8 cellular contexts compared by ENCODE assay signal in genomic region chr10:101354584-101355070, GRCh38. TPM values are rescaled to one million over a fixed set of nuclear protein-coding genes. Genes with fewer than 3 reads are reported as not detected.
A peak's percentile ranks its signal among the peaks of the same experiment; 100 is the strongest.
DNase-seq lines count a peak whose midpoint lies in the region; ATAC-seq, FAIRE-seq and TF ChIP-seq lines count a peak whose summit lies in the region.

No MANE protein-coding gene starts in this region.

- H3K27me3 ChIP-seq in OCI-LY3 (ENCODE audit: low read depth, low read length): no peaks in the 10 kb centered on the region
- H3K27me3 ChIP-seq in H1 (replicated peaks in 1 of 4; ENCODE audit: control insufficient read depth in 3 of 4, extremely low read depth in 1 of 4, insufficient read depth in 3 of 4, low read length in 3 of 4): no peaks in the 10 kb centered on the region

- no peak overlapping the region for H3K4ac ChIP-seq in H1 (replicated peaks; ENCODE audit: insufficient read length, low read depth, low read length)

- H3K4me3 ChIP-seq in OCI-LY3 (ENCODE audit: low read length) (peak overlapping the region; percentile 93), H1 (ENCODE audit: extremely low read depth in 1 of 4, insufficient read depth in 2 of 4, low read depth in 3 of 4, low read length in 4 of 4) (peak overlapping the region; percentile 83 to 92 (median 89))

- POLR2A ChIA-PET in H1 (lab: Charles Lee; ENCODE audit: partially characterized antibody): interaction anchor here (0.8 to 1.6 kb wide), 8 partner anchors 15 to 69 kb away, joined by 3 to 8 read pairs (median 4); no protein-coding TSS in a partner anchor
- POLR2A ChIA-PET in naive thymus-derived CD8-positive, alpha-beta T cell (lab: Charles Lee): interaction anchor here (0.6 to 1.5 kb wide), 2 partner anchors 8 to 398 kb away, joined by 3 to 5 read pairs; no protein-coding TSS in a partner anchor

- H3K9me3 ChIP-seq in OCI-LY3 (ENCODE audit: insufficient read depth, low read length) (no peaks in the 10 kb centered on the region), H1 (ENCODE audit: insufficient read depth in 2 of 2, low read depth in 1 of 2, low read length in 1 of 2) (no peaks in the 10 kb centered on the region)

- peak overlapping the region; percentile 62 for H3K56ac ChIP-seq in H1 (replicated peaks; ENCODE audit: insufficient read length, low read depth, low read length)

- peak in 1 of 2 experiments; percentile 5; a peak in 1 of 4 replicates for TF ChIP-seq RAD21 in H1 (IDR thresholded peaks at IDR 0.05 in 1 of 2, conservative IDR thresholded peaks at IDR 0.05 in 1 of 2; ENCODE audit: low read depth in 2 of 2, low read length in 2 of 2)

- H3K79me2 ChIP-seq in OCI-LY3 (ENCODE audit: low read length): peaks cover 8% of the 10 kb centered on the region
- H3K79me2 ChIP-seq in H1 (ENCODE audit: control insufficient read depth in 1 of 2, insufficient read depth in 2 of 2, low read length in 2 of 2): peaks cover 0 to 10% of the 10 kb centered on the region in 2 experiments; a peak in 2 of 4 replicates

- peak overlapping the region; percentile 84 for H3K4me2 ChIP-seq in OCI-LY3 (ENCODE audit: low read length)
- H3K4me2 ChIP-seq in H1 (ENCODE audit: insufficient read depth in 1 of 2, low read depth in 2 of 2, low read length in 2 of 2): peak overlapping the region; percentile 82 to 91

- H3K23ac ChIP-seq in H1 (ENCODE audit: insufficient read length): no peak overlapping the region

- H4K5ac ChIP-seq in H1 (ENCODE audit: insufficient read length, low read depth, low read length): peak overlapping the region; percentile 72

- H2AK5ac ChIP-seq in H1 (ENCODE audit: low read depth, low read length): no peak overlapping the region

- H3K27ac ChIP-seq in OCI-LY3 (ENCODE audit: low read length) (no peak overlapping the region; the same call in 1 of the 2 replicates), H1 (ENCODE audit: low read depth, low read length) (peak overlapping the region; percentile 64; the same call in 1 of the 2 replicates)

- no peak overlapping the region for H4K91ac ChIP-seq in H1 (replicated peaks; ENCODE audit: insufficient read length, low read length)

- H3K14ac ChIP-seq in H1 (ENCODE audit: insufficient read length): no peak overlapping the region

- H2AFZ ChIP-seq in OCI-LY3 (ENCODE audit: low read depth, low read length) (peak overlapping the region; percentile 63; the same call in 1 of the 2 replicates), H1 (ENCODE audit: low read length) (peak overlapping the region; percentile 18; the same call in 1 of the 2 replicates)

- H4K8ac ChIP-seq in H1 (ENCODE audit: extremely low read depth, insufficient read depth, low read length): no peak overlapping the region

- no peaks in the 10 kb centered on the region for H3K79me1 ChIP-seq in H1 (ENCODE audit: low read depth, low read length)

- H2BK15ac ChIP-seq in H1 (ENCODE audit: low read length): no peak overlapping the region

- H3K36me3 ChIP-seq in OCI-LY3 (replicated peaks; ENCODE audit: low read depth, low read length) (no peaks in the 10 kb centered on the region), H1 (ENCODE audit: control insufficient read depth in 2 of 4, insufficient read depth in 4 of 4, low read length in 3 of 4) (no peaks in the 10 kb centered on the region)

- peaks cover 0 to 8% (median 0%) of the 10 kb centered on the region in 3 donors for H3K36me3 Mint-ChIP-seq in naive thymus-derived CD8-positive, alpha-beta T cell

- peak in 1 of 2 donors; percentile 10 for ATAC-seq in naive thymus-derived CD8-positive, alpha-beta T cell

- TF ChIP-seq POLR2A in H1 (IDR thresholded peaks at IDR 0.05; ENCODE audit: control extremely low read depth in 1 of 2, low read depth in 2 of 2, low read length in 2 of 2): no peak

- H3K27me3 Mint-ChIP-seq in naive thymus-derived CD8-positive, alpha-beta T cell: peaks cover 3 to 22% (median 9%) of the 10 kb centered on the region in 5 donors

- peak overlapping the region; percentile 94 to 100 (median 98) for H3K4me3 Mint-ChIP-seq in naive thymus-derived CD8-positive, alpha-beta T cell

- H2BK12ac ChIP-seq in H1 (ENCODE audit: low read depth, low read length): no peak overlapping the region

- TF ChIP-seq CTCF in OCI-LY3 (IDR thresholded peaks at IDR 0.05; ENCODE audit: low read depth, low read length) (no peak), H1 (IDR thresholded peaks at IDR 0.05; ENCODE audit: control extremely low read depth in 1 of 3, insufficient read depth in 1 of 3, low read depth in 1 of 3, low read length in 3 of 3) (no peak)

- DNase-seq in DMS153 treated with DMSO at 0.1 percent for 48 hours (lab: John Stamatoyannopoulos, UW; ENCODE audit: unreplicated experiment): peak; percentile 20
- no peak for DNase-seq in DMS153 (lab: John Stamatoyannopoulos, UW)
- DNase-seq in H1 (ENCODE audit: low read depth in 1 of 2, low spot score in 2 of 2): no peak
- no peak for DNase-seq in naive thymus-derived CD8-positive, alpha-beta T cell
- DNase-seq in NOMO-1 treated with DMSO at 0.1 percent for 48 hours (lab: John Stamatoyannopoulos, UW; ENCODE audit: unreplicated experiment): no peak
- no peak for DNase-seq in NOMO-1 treated with dmso at 0.1 percent for 144 hours (lab: John Stamatoyannopoulos, UW; ENCODE audit: unreplicated experiment)
- DNase-seq in kidney glomerular epithelial cell (lab: John Stamatoyannopoulos, UW): no peak

- H3K4me1 ChIP-seq in OCI-LY3 (ENCODE audit: low read length) (peaks cover 9% of the 10 kb centered on the region), H1 (replicated peaks in 1 of 4; ENCODE audit: control insufficient read depth in 3 of 4, insufficient read depth in 4 of 4, low read length in 3 of 4) (peaks cover 0 to 4% (median 2%) of the 10 kb centered on the region in 4 experiments; a peak in 2 of 7 replicates)

- peaks cover 20 to 43% (median 35%) of the 10 kb centered on the region in 4 donors for H3K4me1 Mint-ChIP-seq in naive thymus-derived CD8-positive, alpha-beta T cell

- no peak for FAIRE-seq in H1 (lab: Jason Lieb, UNC)

- H3K18ac ChIP-seq in H1 (ENCODE audit: extremely low read depth, low read length): no peak overlapping the region; the same call in 1 of the 2 replicates

- H2BK5ac ChIP-seq in H1 (ENCODE audit: low read depth, low read length): 0 out of 2 replicates have a peak overlapping the region, but pooled peaks have one; percentile 3

- H4K20me1 ChIP-seq in OCI-LY3 (ENCODE audit: insufficient read depth, low read length): no peaks in the 10 kb centered on the region
- H4K20me1 ChIP-seq in H1 (replicated peaks in 1 of 2; ENCODE audit: control insufficient read depth in 1 of 2, insufficient read depth in 2 of 2, low read length in 2 of 2): no peaks in the 10 kb centered on the region

- 3% methylated on average over 8 of the region's 9 CpGs; no CpG with 5 or more reads in 1 of the 2 experiments for WGBS in H1 (ENCODE audit: extremely low coverage in 1 of 2, insufficient coverage in 1 of 2, insufficient read length in 1 of 2, insufficient replicate concordance in 2 of 2, low coverage in 1 of 2, low lambda C conversion rate in 2 of 2, missing lambda C conversion rate in 1 of 2), 2 experiments

- no peaks in the 10 kb centered on the region for H3K9me3 Mint-ChIP-seq in naive thymus-derived CD8-positive, alpha-beta T cell

- no peak overlapping the region for H2BK20ac ChIP-seq in H1 (ENCODE audit: low read length)

- peaks cover 8% of the 10 kb centered on the region; the same call in 1 of the 2 replicates for H3K23me2 ChIP-seq in H1 (ENCODE audit: low read depth, low read length)

- CTCF ChIA-PET in H1 (lab: Charles Lee; ENCODE audit: partially characterized antibody): interaction anchor here (0.8 to 1.2 kb wide), 6 partner anchors 9 to 133 kb away, joined by 3 to 5 read pairs (median 4); no protein-coding TSS in a partner anchor

- TF ChIP-seq EP300 in H1 (IDR thresholded peaks at IDR 0.05; ENCODE audit: borderline replicate concordance in 1 of 2, low read depth in 2 of 2, low read length in 2 of 2): no peak

- H3K9ac ChIP-seq in OCI-LY3 (ENCODE audit: low read length) (peak overlapping the region; percentile 84), H1 (replicated peaks in 1 of 4; ENCODE audit: extremely low read depth in 1 of 4, low read depth in 3 of 4, low read length in 3 of 4) (peak overlapping the region; percentile 0 to 76 (median 53); a peak in 6 of 7 replicates)

- H3K27ac Mint-ChIP-seq in naive thymus-derived CD8-positive, alpha-beta T cell: peak overlapping the region; percentile 77 to 99 (median 98)

- no peak overlapping the region for H2BK120ac ChIP-seq in H1 (replicated peaks; ENCODE audit: low read depth, low read length)

TF ChIP-seq in H1, 55 proteins besides CTCF, POLR2A, EP300 and RAD21 (continues in another document):
- TF ChIP-seq MAFK (IDR thresholded peaks at IDR 0.05; ENCODE audit: low read depth, low read length) (no peak), TEAD4 (IDR thresholded peaks at IDR 0.05; ENCODE audit: low read depth, low read length) (no peak), E2F6 (IDR thresholded peaks at IDR 0.05) (no peak), SP1 (IDR thresholded peaks at IDR 0.05; ENCODE audit: low read depth, low read length) (peak; percentile 69; the same call in 1 of the 2 replicates), SIRT6 (IDR thresholded peaks at IDR 0.05; ENCODE audit: low read length) (no peak), SAP30 (IDR thresholded peaks at IDR 0.05; ENCODE audit: insufficient read depth, insufficient replicate concordance, low read length) (peak; percentile 56), BACH1 (IDR thresholded peaks at IDR 0.05; ENCODE audit: low read length) (no peak), ZNF274 (IDR thresholded peaks at IDR 0.05; ENCODE audit: borderline replicate concordance, extremely low read depth, low read length) (no peak), EZH2 (IDR thresholded peaks at IDR 0.05; ENCODE audit: low read depth, low read length, severe bottlenecking) (no peak)

RNA-seq across cellular contexts. Expression of gene BTRC, which starts 0.7 kb away (rescaled TPM):
- total RNA-seq in H1 (2021; fragmentation: NEBNext Ultra II Directional; extraction: Animal tissue kit (Norgen Biotek cat#: 25700)): 24.7 and 28.1 TPM in 2 replicates
- polyA plus RNA-seq in H1 (2011; rRNA removed): 8.2 and 9.9 TPM in 2 replicates
- 12.2 TPM for polyA plus RNA-seq in H1 (2011; cell fraction: cytosol; rRNA removed)
- polyA plus RNA-seq in H1 (2011; cell fraction: nucleus; rRNA removed): 7.7 TPM
- polyA plus RNA-seq in H1 (2012, experiment 1 of 2): 8.9 to 15.0 TPM (median 11.0 TPM) in 4 replicates
- polyA plus RNA-seq in H1 (2012, experiment 2 of 2): 1.4 TPM
- polyA plus RNA-seq in H1 (2013, experiment 1 of 2): 6.5 TPM
- polyA plus RNA-seq in H1 (2013, experiment 2 of 2): 6.5 TPM
- polyA minus RNA-seq in H1 (2011; rRNA and poly(A)+ RNA removed): 29.2 TPM in 2 replicates
- 13.4 TPM for polyA minus RNA-seq in H1 (2011; cell fraction: cytosol; rRNA and poly(A)+ RNA removed)
- 14.2 TPM for polyA minus RNA-seq in H1 (2011; cell fraction: nucleus; rRNA and poly(A)+ RNA removed)
- total RNA-seq in naive thymus-derived CD8-positive, alpha-beta T cell: 10 to 100 TPM; 23.3 to 23.8 TPM
- 10 to 100 TPM in 1 of 3 donors, 1 to 10 TPM in 2; 7.9 to 11.0 (median 8.6) TPM for polyA plus RNA-seq in naive thymus-derived CD8-positive, alpha-beta T cell
